In the genomic region with DNA sequence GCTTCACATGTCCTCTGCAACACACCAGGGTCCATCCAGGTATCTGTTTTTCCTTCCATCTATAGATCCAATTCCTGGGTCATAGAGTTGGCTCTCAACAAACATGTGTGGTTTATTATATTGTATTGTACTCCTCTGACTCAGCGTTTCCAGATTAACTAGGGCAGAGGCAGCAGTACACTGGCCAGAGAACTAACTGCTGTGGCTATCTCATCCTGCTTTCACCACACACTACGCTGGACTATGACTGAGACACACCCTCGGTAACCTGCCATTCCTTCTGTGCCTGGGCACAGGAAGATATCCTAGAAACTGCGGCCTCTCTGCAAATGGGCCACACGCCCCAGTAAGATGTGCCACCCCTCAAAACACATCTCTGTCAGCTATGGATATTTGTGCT, we compare ENCODE assay signal across 1 cellular context.
TF ChIP-seq lines count a peak whose summit lies in the region.

No MANE protein-coding gene starts in this region.

TF ChIP-seq in K562, 482 proteins besides CTCF, POLR2A, EP300 and RAD21 (continued from another document and continues in another):
- no peak for TF ChIP-seq GTF2B (IDR thresholded peaks at IDR 0.05; ENCODE audit: extremely low read depth, insufficient read length)
- TF ChIP-seq TCF7 (IDR thresholded peaks at IDR 0.05; ENCODE audit: borderline replicate concordance) = no peak
- no peak for TF ChIP-seq ETS2 (tag; IDR thresholded peaks at IDR 0.05; ENCODE audit: borderline replicate concordance, poor library complexity, severe bottlenecking)
- no peak for TF ChIP-seq HDAC2 (IDR thresholded peaks at IDR 0.05)
- no peak for TF ChIP-seq CHCHD3 (CRISPR knock-in tag; IDR thresholded peaks at IDR 0.05)
- no peak for TF ChIP-seq CSDE1 (IDR thresholded peaks at IDR 0.05)
- TF ChIP-seq, protein P1, sequence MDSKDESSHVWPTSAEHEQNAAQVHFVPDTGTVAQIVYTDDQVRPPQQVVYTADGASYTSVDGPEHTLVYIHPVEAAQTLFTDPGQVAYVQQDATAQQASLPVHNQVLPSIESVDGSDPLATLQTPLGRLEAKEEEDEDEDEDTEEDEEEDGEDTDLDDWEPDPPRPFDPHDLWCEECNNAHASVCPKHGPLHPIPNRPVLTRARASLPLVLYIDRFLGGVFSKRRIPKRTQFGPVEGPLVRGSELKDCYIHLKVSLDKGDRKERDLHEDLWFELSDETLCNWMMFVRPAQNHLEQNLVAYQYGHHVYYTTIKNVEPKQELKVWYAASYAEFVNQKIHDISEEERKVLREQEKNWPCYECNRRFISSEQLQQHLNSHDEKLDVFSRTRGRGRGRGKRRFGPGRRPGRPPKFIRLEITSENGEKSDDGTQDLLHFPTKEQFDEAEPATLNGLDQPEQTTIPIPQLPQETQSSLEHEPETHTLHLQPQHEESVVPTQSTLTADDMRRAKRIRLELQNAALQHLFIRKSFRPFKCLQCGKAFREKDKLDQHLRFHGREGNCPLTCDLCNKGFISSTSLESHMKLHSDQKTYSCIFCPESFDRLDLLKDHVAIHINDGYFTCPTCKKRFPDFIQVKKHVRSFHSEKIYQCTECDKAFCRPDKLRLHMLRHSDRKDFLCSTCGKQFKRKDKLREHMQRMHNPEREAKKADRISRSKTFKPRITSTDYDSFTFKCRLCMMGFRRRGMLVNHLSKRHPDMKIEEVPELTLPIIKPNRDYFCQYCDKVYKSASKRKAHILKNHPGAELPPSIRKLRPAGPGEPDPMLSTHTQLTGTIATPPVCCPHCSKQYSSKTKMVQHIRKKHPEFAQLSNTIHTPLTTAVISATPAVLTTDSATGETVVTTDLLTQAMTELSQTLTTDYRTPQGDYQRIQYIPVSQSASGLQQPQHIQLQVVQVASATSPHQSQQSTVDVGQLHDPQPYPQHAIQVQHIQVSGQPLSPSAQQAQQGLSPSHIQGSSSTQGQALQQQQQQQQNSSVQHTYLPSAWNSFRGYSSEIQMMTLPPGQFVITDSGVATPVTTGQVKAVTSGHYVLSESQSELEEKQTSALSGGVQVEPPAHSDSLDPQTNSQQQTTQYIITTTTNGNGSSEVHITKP (IDR thresholded peaks at IDR 0.05; ENCODE audit: partially characterized antibody) = no peak
- no peak for TF ChIP-seq RHOXF2B (CRISPR knock-in tag; conservative IDR thresholded peaks at IDR 0.05)
- no peak for TF ChIP-seq RBM22 (IDR thresholded peaks at IDR 0.05; ENCODE audit: low read depth, low read length, poor library complexity, severe bottlenecking)
- TF ChIP-seq ZNF124 (CRISPR knock-in tag; IDR thresholded peaks at IDR 0.05) = no peak
- peak; percentile 24; the same call in 1 of the 2 replicates for TF ChIP-seq FOSL1 (tag; conservative IDR thresholded peaks at IDR 0.05)
- TF ChIP-seq PRMT5 (CRISPR knock-in tag; IDR thresholded peaks at IDR 0.05) = no peak
- TF ChIP-seq, protein P2, sequence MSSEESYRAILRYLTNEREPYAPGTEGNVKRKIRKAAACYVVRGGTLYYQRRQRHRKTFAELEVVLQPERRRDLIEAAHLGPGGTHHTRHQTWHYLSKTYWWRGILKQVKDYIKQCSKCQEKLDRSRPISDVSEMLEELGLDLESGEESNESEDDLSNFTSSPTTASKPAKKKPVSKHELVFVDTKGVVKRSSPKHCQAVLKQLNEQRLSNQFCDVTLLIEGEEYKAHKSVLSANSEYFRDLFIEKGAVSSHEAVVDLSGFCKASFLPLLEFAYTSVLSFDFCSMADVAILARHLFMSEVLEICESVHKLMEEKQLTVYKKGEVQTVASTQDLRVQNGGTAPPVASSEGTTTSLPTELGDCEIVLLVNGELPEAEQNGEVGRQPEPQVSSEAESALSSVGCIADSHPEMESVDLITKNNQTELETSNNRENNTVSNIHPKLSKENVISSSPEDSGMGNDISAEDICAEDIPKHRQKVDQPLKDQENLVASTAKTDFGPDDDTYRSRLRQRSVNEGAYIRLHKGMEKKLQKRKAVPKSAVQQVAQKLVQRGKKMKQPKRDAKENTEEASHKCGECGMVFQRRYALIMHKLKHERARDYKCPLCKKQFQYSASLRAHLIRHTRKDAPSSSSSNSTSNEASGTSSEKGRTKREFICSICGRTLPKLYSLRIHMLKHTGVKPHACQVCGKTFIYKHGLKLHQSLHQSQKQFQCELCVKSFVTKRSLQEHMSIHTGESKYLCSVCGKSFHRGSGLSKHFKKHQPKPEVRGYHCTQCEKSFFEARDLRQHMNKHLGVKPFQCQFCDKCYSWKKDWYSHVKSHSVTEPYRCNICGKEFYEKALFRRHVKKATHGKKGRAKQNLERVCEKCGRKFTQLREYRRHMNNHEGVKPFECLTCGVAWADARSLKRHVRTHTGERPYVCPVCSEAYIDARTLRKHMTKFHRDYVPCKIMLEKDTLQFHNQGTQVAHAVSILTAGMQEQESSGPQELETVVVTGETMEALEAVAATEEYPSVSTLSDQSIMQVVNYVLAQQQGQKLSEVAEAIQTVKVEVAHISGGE (CRISPR knock-in tag; IDR thresholded peaks at IDR 0.05) = no peak
- TF ChIP-seq ZC3H8 (IDR thresholded peaks at IDR 0.05) = no peak
- TF ChIP-seq KLF6 (CRISPR knock-in tag; IDR thresholded peaks at IDR 0.05; ENCODE audit: borderline replicate concordance) = no peak
- TF ChIP-seq HNRNPLL (IDR thresholded peaks at IDR 0.05; ENCODE audit: low read depth, low read length, poor library complexity, severe bottlenecking) = no peak
- TF ChIP-seq CBX2 (IDR thresholded peaks at IDR 0.05; ENCODE audit: insufficient read depth, low read length, poor library complexity, severe bottlenecking) = no peak
- TF ChIP-seq, protein P3, sequence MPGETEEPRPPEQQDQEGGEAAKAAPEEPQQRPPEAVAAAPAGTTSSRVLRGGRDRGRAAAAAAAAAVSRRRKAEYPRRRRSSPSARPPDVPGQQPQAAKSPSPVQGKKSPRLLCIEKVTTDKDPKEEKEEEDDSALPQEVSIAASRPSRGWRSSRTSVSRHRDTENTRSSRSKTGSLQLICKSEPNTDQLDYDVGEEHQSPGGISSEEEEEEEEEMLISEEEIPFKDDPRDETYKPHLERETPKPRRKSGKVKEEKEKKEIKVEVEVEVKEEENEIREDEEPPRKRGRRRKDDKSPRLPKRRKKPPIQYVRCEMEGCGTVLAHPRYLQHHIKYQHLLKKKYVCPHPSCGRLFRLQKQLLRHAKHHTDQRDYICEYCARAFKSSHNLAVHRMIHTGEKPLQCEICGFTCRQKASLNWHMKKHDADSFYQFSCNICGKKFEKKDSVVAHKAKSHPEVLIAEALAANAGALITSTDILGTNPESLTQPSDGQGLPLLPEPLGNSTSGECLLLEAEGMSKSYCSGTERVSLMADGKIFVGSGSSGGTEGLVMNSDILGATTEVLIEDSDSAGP (CRISPR knock-in tag; IDR thresholded peaks at IDR 0.05) = no peak
- TF ChIP-seq ZNF79 (CRISPR knock-in tag; IDR thresholded peaks at IDR 0.05; ENCODE audit: low read depth) = no peak
- TF ChIP-seq NFYB (IDR thresholded peaks at IDR 0.05; ENCODE audit: extremely low read depth, insufficient read length) = no peak
- TF ChIP-seq C11orf30 (IDR thresholded peaks at IDR 0.05; ENCODE audit: low read depth) = peak; percentile 96
- TF ChIP-seq NELFE (IDR thresholded peaks at IDR 0.05; ENCODE audit: insufficient read depth, insufficient read length) = no peak
- peak; percentile 41 for TF ChIP-seq CBFA2T2 (conservative IDR thresholded peaks at IDR 0.05)
- no peak for TF ChIP-seq EZH2 (IDR thresholded peaks at IDR 0.05; ENCODE audit: borderline replicate concordance, low read depth, low read length)
- no peak for TF ChIP-seq SLC30A9 (CRISPR knock-in tag; IDR thresholded peaks at IDR 0.05)
- no peak for TF ChIP-seq RNF2 (IDR thresholded peaks at IDR 0.05)
- no peak for TF ChIP-seq BMI1 (IDR thresholded peaks at IDR 0.05; ENCODE audit: low read length)
- no peak for TF ChIP-seq RBM34 (IDR thresholded peaks at IDR 0.05; ENCODE audit: borderline replicate concordance, insufficient read depth, low read length)
- no peak for TF ChIP-seq NFXL1 (CRISPR knock-in tag; IDR thresholded peaks at IDR 0.05)
- TF ChIP-seq NR1H2 (CRISPR knock-in tag; IDR thresholded peaks at IDR 0.05) = no peak
- TF ChIP-seq FOXA3 (CRISPR knock-in tag; conservative IDR thresholded peaks at IDR 0.05 in 1 of 2, IDR thresholded peaks at IDR 0.05 in 1 of 2) = no peak
- no peak for TF ChIP-seq ARID3A (IDR thresholded peaks at IDR 0.05; ENCODE audit: borderline replicate concordance, low read depth, low read length)
- TF ChIP-seq SRSF7 (optimal IDR thresholded peaks at IDR 0.05; ENCODE audit: low read depth, low read length) = no peak
- TF ChIP-seq, protein P4, sequence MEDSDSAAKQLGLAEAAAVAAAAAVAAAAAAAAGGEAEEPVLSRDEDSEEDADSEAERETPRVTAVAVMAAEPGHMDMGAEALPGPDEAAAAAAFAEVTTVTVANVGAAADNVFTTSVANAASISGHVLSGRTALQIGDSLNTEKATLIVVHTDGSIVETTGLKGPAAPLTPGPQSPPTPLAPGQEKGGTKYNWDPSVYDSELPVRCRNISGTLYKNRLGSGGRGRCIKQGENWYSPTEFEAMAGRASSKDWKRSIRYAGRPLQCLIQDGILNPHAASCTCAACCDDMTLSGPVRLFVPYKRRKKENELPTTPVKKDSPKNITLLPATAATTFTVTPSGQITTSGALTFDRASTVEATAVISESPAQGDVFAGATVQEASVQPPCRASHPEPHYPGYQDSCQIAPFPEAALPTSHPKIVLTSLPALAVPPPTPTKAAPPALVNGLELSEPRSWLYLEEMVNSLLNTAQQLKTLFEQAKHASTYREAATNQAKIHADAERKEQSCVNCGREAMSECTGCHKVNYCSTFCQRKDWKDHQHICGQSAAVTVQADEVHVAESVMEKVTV (CRISPR knock-in tag; IDR thresholded peaks at IDR 0.05) = no peak
- TF ChIP-seq FIP1L1 (IDR thresholded peaks at IDR 0.05; ENCODE audit: low read depth, low read length, poor library complexity, severe bottlenecking) = no peak
- no peak for TF ChIP-seq ZNF561 (CRISPR knock-in tag; conservative IDR thresholded peaks at IDR 0.05)
- TF ChIP-seq ZNF77 (CRISPR knock-in tag; IDR thresholded peaks at IDR 0.05) = no peak
- TF ChIP-seq, protein P5, sequence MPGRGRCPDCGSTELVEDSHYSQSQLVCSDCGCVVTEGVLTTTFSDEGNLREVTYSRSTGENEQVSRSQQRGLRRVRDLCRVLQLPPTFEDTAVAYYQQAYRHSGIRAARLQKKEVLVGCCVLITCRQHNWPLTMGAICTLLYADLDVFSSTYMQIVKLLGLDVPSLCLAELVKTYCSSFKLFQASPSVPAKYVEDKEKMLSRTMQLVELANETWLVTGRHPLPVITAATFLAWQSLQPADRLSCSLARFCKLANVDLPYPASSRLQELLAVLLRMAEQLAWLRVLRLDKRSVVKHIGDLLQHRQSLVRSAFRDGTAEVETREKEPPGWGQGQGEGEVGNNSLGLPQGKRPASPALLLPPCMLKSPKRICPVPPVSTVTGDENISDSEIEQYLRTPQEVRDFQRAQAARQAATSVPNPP (IDR thresholded peaks at IDR 0.05; ENCODE audit: borderline replicate concordance, insufficient read depth, insufficient read length) = no peak
- no peak for TF ChIP-seq KAT8 (IDR thresholded peaks at IDR 0.05; ENCODE audit: low read depth)
- peak; percentile 85 for TF ChIP-seq SOX6 (IDR thresholded peaks at IDR 0.05)
- TF ChIP-seq RUNX1 (IDR thresholded peaks at IDR 0.05; ENCODE audit: low read depth) = no peak
- no peak for TF ChIP-seq HMGN3 (IDR thresholded peaks at IDR 0.05; ENCODE audit: borderline replicate concordance, extremely low read depth, insufficient read length, low read depth, low read length)
- TF ChIP-seq GTF2E2 (tag; IDR thresholded peaks at IDR 0.05) = no peak
- no peak for TF ChIP-seq ZNF184 (CRISPR knock-in tag; IDR thresholded peaks at IDR 0.05)
- TF ChIP-seq, protein P6, sequence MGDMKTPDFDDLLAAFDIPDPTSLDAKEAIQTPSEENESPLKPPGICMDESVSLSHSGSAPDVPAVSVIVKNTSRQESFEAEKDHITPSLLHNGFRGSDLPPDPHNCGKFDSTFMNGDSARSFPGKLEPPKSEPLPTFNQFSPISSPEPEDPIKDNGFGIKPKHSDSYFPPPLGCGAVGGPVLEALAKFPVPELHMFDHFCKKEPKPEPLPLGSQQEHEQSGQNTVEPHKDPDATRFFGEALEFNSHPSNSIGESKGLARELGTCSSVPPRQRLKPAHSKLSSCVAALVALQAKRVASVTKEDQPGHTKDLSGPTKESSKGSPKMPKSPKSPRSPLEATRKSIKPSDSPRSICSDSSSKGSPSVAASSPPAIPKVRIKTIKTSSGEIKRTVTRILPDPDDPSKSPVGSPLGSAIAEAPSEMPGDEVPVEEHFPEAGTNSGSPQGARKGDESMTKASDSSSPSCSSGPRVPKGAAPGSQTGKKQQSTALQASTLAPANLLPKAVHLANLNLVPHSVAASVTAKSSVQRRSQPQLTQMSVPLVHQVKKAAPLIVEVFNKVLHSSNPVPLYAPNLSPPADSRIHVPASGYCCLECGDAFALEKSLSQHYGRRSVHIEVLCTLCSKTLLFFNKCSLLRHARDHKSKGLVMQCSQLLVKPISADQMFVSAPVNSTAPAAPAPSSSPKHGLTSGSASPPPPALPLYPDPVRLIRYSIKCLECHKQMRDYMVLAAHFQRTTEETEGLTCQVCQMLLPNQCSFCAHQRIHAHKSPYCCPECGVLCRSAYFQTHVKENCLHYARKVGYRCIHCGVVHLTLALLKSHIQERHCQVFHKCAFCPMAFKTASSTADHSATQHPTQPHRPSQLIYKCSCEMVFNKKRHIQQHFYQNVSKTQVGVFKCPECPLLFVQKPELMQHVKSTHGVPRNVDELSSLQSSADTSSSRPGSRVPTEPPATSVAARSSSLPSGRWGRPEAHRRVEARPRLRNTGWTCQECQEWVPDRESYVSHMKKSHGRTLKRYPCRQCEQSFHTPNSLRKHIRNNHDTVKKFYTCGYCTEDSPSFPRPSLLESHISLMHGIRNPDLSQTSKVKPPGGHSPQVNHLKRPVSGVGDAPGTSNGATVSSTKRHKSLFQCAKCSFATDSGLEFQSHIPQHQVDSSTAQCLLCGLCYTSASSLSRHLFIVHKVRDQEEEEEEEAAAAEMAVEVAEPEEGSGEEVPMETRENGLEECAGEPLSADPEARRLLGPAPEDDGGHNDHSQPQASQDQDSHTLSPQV (IDR thresholded peaks at IDR 0.05) = 0 out of 2 replicates have a peak, but pooled peaks have one; percentile 25
- peak; percentile 53; the same call in 1 of the 2 replicates for TF ChIP-seq TCF3 (CRISPR knock-in tag; IDR thresholded peaks at IDR 0.05)
- TF ChIP-seq KHSRP (IDR thresholded peaks at IDR 0.05) = no peak
- peak; percentile 53 for TF ChIP-seq NFE2L1 (tag; IDR thresholded peaks at IDR 0.05; ENCODE audit: borderline replicate concordance, low read depth)
- no peak for TF ChIP-seq SIN3A (IDR thresholded peaks at IDR 0.05; ENCODE audit: borderline replicate concordance in 2 of 2, control insufficient read depth in 1 of 2, low read depth in 2 of 2, low read length in 2 of 2)
